In genomic region chr4:683982-684571, GRCh38 we compare ENCODE assay signal across 6 cellular contexts. TPM values are rescaled to one million over a fixed set of nuclear protein-coding genes. Genes with fewer than 3 reads are reported as not detected.
DNase-seq lines count a peak whose midpoint lies in the region; ATAC-seq and TF ChIP-seq lines count a peak whose summit lies in the region.

No MANE protein-coding gene starts in this region.

- peaks cover 7% of the 10 kb centered on the region; the same call in 1 of the 2 replicates for H3F3A ChIP-seq in GM23338 (replicated peaks; ENCODE audit: low read depth)
- H3F3A ChIP-seq in OCI-LY1 (ENCODE audit: insufficient read depth, low read length) = no peaks in the 10 kb centered on the region

- H3K4me2 ChIP-seq in GM23338 = no peak overlapping the region
- H3K4me2 ChIP-seq in OCI-LY1 (ENCODE audit: low read length) = no peak overlapping the region

- no peaks in the 10 kb centered on the region; the same call in 1 of the 3 replicates for H3K9me3 Mint-ChIP-seq in GM23338

- TF ChIP-seq CTCF in GM23338 (conservative IDR thresholded peaks at IDR 0.05; ENCODE audit: low read depth in 2 of 2) (peak; percentile 79 to 95), OCI-LY1 (IDR thresholded peaks at IDR 0.05; ENCODE audit: low read length) (peak; percentile 54), epithelial cell of proximal tubule (conservative IDR thresholded peaks at IDR 0.05; ENCODE audit: low read depth, low read length) (peak; percentile 78), psoas muscle (IDR thresholded peaks at IDR 0.05) (peak; percentile 53)

- no peaks in the 10 kb centered on the region for H3K27me3 ChIP-seq in GM23338 (ENCODE audit: insufficient read depth)
- H3K27me3 ChIP-seq in OCI-LY1 (ENCODE audit: insufficient read depth, low read length) = no peaks in the 10 kb centered on the region; the same call in 1 of the 2 replicates
- H3K27me3 ChIP-seq in psoas muscle (ENCODE audit: insufficient read depth in 3 of 3, low read length in 2 of 3) = peaks cover 0 to 3% (median 0%) of the 10 kb centered on the region in 3 donors

- 35 to 49% (median 37%) methylated on average over 18 of the region's 18 CpGs for WGBS in psoas muscle, 3 donors

- peaks cover 13% of the 10 kb centered on the region for H3K4me1 Mint-ChIP-seq in GM23338

- H3K9me2 ChIP-seq in GM23338 (ENCODE audit: insufficient read depth) = no peaks in the 10 kb centered on the region
- no peaks in the 10 kb centered on the region for H3K9me2 ChIP-seq in OCI-LY1 (ENCODE audit: low read depth, low read length)

- no peak overlapping the region for H3K4me3 ChIP-seq in GM23338
- H3K4me3 ChIP-seq in OCI-LY1 (ENCODE audit: low read depth, low read length, poor library complexity, severe bottlenecking) = no peak overlapping the region
- H3K4me3 ChIP-seq in epithelial cell of proximal tubule (ENCODE audit: low read depth, low read length) = no peak overlapping the region
- H3K4me3 ChIP-seq in psoas muscle = no peak overlapping the region

- no peaks in the 10 kb centered on the region for H3K79me2 ChIP-seq in GM23338 (replicated peaks; ENCODE audit: insufficient read depth)
- no peaks in the 10 kb centered on the region for H3K79me2 ChIP-seq in OCI-LY1 (ENCODE audit: insufficient read depth, low read length)

- H3K27me3 Mint-ChIP-seq in GM23338 (ENCODE audit: insufficient read depth, low read depth, poor library complexity) = peaks cover 14% of the 10 kb centered on the region

- H3K27ac ChIP-seq in GM23338 (ENCODE audit: low read depth) (no peak overlapping the region), OCI-LY1 (ENCODE audit: low read depth, low read length, poor library complexity, severe bottlenecking) (no peak overlapping the region), psoas muscle (no peak overlapping the region)

- H3K4me1 ChIP-seq in GM23338 (ENCODE audit: insufficient read depth) (no peaks in the 10 kb centered on the region), OCI-LY1 (ENCODE audit: insufficient read depth, low read length, severe bottlenecking) (peaks cover 6% of the 10 kb centered on the region), psoas muscle (peaks cover 24% of the 10 kb centered on the region)

- H4K20me1 ChIP-seq in GM23338 (replicated peaks; ENCODE audit: insufficient read depth) (no peaks in the 10 kb centered on the region), OCI-LY1 (ENCODE audit: insufficient read depth, low read length) (no peaks in the 10 kb centered on the region)

- H3K27ac Mint-ChIP-seq in GM23338 = no peak overlapping the region

- DNase-seq in GM23338 (ENCODE audit: low spot score) (peak; percentile 92), epithelial cell of proximal tubule (ENCODE audit: low read depth) (no peak), psoas muscle (peak; percentile 68 to 84)

- H3K36me3 ChIP-seq in GM23338 (ENCODE audit: insufficient read depth) = no peaks in the 10 kb centered on the region
- no peaks in the 10 kb centered on the region for H3K36me3 ChIP-seq in OCI-LY1 (ENCODE audit: insufficient read depth, low read length)
- H3K36me3 ChIP-seq in psoas muscle (ENCODE audit: insufficient read depth in 1 of 2, low read depth in 1 of 2) = no peaks in the 10 kb centered on the region

- H3K9me3 ChIP-seq in OCI-LY1 (ENCODE audit: low read length) = no peaks in the 10 kb centered on the region
- H3K9me3 ChIP-seq in psoas muscle = no peaks in the 10 kb centered on the region

- peak; percentile 54 for ATAC-seq in GM23338
- ATAC-seq in psoas muscle = peak; percentile 16 to 39 (median 34)
- no peak for ATAC-seq in GM21723 (IDR thresholded peaks at IDR 0.05; ENCODE audit: unreplicated experiment)
- no peak for ATAC-seq in GM18520 (IDR thresholded peaks at IDR 0.05; ENCODE audit: unreplicated experiment)

- no peak overlapping the region for H3K4me3 Mint-ChIP-seq in GM23338

- H3K9ac ChIP-seq in OCI-LY1 (ENCODE audit: low read length) = no peak overlapping the region

- no peaks in the 10 kb centered on the region; the same call in 2 of the 3 replicates for H3K36me3 Mint-ChIP-seq in GM23338 (ENCODE audit: low read depth)

- intact Hi-C loops in psoas muscle (cut with DNase I) = no loop called here

- no peak overlapping the region for H2AFZ ChIP-seq in GM23338
- H2AFZ ChIP-seq in OCI-LY1 (ENCODE audit: low read length) = no peak overlapping the region

TF ChIP-seq in GM23338, 12 proteins besides CTCF, POLR2A, EP300 and RAD21:
- no peak for TF ChIP-seq ZNF331 (CRISPR knock-in tag; IDR thresholded peaks at IDR 0.05; ENCODE audit: low read depth)
- TF ChIP-seq CREB1 (CRISPR knock-in tag; IDR thresholded peaks at IDR 0.05; ENCODE audit: low read depth) = peak; percentile 52; the same call in 1 of the 2 replicates

RNA-seq across cellular contexts. Expression of gene SLC49A3, which starts 4.9 kb away (rescaled TPM):
- total RNA-seq in GM23338 (2014; rRNA removed; shearing (Covaris generic)) = 2.6 and 3.7 TPM in 2 replicates
- polyA plus RNA-seq in GM23338 (2016; fragmentation: Nextera tagmentation; extraction: Ambion mirVana) = 1.1 and 1.3 TPM in 2 replicates
- 2.9 and 4.1 TPM in 2 replicates for total RNA-seq in epithelial cell of proximal tubule
- total RNA-seq in psoas muscle = 1 to 10 TPM; 1.7 to 3.1 (median 3.0) TPM
- 1 to 10 TPM; 1.6 to 3.7 (median 1.9) TPM for polyA plus RNA-seq in psoas muscle

RNA-seq across cellular contexts. Expression of gene MYL5, which starts 9.7 kb away (rescaled TPM):
- total RNA-seq in GM23338 (2014; rRNA removed; shearing (Covaris generic)) = 2.2 and 4.4 TPM in 2 replicates
- 3.0 and 5.7 TPM in 2 replicates for polyA plus RNA-seq in GM23338 (2016; fragmentation: Nextera tagmentation; extraction: Ambion mirVana)
- total RNA-seq in epithelial cell of proximal tubule = 4.0 and 6.3 TPM in 2 replicates
- total RNA-seq in psoas muscle = 1 to 10 TPM; 3.3 to 7.2 (median 5.9) TPM
- 10 to 100 TPM in 1 of 3 donors, 1 to 10 TPM in 2; 2.0 to 11.2 (median 5.4) TPM for polyA plus RNA-seq in psoas muscle

RNA-seq across cellular contexts. Expression of gene ATP5ME, which starts 10.0 kb away (rescaled TPM):
- 60.5 and 149 TPM in 2 replicates for total RNA-seq in GM23338 (2014; rRNA removed; shearing (Covaris generic))
- polyA plus RNA-seq in GM23338 (2016; fragmentation: Nextera tagmentation; extraction: Ambion mirVana) = 2,021 and 2,519 TPM in 2 replicates
- 138 and 192 TPM in 2 replicates for total RNA-seq in epithelial cell of proximal tubule
- total RNA-seq in psoas muscle = 100 to 1,000 TPM; 358 to 494 (median 466) TPM
- polyA plus RNA-seq in psoas muscle = 100 to 1,000 TPM; 389 to 712 (median 679) TPM

RNA-seq across cellular contexts. Expression of gene PCGF3, which starts 21.6 kb away (rescaled TPM):
- 49.0 and 53.8 TPM in 2 replicates for total RNA-seq in GM23338 (2014; rRNA removed; shearing (Covaris generic))
- polyA plus RNA-seq in GM23338 (2016; fragmentation: Nextera tagmentation; extraction: Ambion mirVana) (31.0 and 33.1 TPM in 2 replicates), psoas muscle (10 to 100 TPM; 10.9 to 19.2 (median 11.3) TPM)
- total RNA-seq in epithelial cell of proximal tubule (34.6 and 35.2 TPM in 2 replicates), psoas muscle (10 to 100 TPM; 13.0 to 18.6 (median 15.3) TPM)

RNA-seq across cellular contexts. Expression of gene PDE6B, which starts 58.7 kb away (rescaled TPM):
- total RNA-seq in GM23338 (2014; rRNA removed; shearing (Covaris generic)) = 3.1 and 5.0 TPM in 2 replicates
- polyA plus RNA-seq in GM23338 (2016; fragmentation: Nextera tagmentation; extraction: Ambion mirVana) (3.3 and 3.4 TPM in 2 replicates), psoas muscle (under 1 TPM; 0.03 to 0.48 (median 0.09) TPM)
- total RNA-seq in epithelial cell of proximal tubule (4.1 and 5.7 TPM in 2 replicates), psoas muscle (under 1 TPM in 3 of 4 donors, not detected in 1; 0.30 to 0.39 (median 0.32) TPM)

Comparison
In these comparisons a context has a peak if more than half of its experiments do, and no peak if none do; other contexts are left out.
1. ATAC-seq: peak in GM23338 (single experiment) and psoas muscle (4 of 4); none in GM21723 (single experiment) and GM18520 (single experiment).
2. Peak in every context shown above with its lines, with median percentiles within 50 percentile points of each other: CTCF ChIP-seq.